Comparison of ENCODE assay signal across 1 cellular context in the genomic region with DNA sequence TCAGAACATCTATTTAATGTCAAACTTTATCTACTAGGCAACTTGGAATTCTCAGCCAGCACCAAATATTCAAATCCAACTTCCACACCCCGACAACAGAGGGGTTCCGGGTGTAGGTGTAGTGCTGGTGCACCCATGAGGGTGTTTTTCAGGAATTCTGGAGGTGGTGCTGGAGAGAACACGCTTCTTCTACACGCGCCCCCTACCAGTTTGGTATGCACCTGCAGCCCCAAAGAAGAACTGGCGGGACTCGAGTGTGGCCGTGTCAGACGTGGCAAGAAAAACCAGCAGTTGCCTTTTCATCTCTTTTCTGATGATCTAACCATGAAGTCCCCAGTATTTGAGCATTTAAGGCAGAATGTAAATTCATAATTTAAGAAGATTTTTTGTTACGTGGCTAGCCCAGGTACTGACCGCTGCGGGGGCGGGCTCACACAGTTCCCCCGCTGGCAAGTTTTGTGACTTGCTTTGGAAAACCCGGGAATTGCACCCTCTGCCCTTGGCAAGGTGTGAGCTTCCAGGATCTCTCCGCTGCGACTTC.
A peak's percentile ranks its signal among the peaks of the same experiment; 100 is the strongest.
TF ChIP-seq lines count a peak whose summit lies in the region.

No MANE protein-coding gene starts in this region.

TF ChIP-seq in HepG2, 621 proteins besides CTCF, POLR2A, EP300 and RAD21 (continued from another document and continues in another):
- TF ChIP-seq, protein P1, sequence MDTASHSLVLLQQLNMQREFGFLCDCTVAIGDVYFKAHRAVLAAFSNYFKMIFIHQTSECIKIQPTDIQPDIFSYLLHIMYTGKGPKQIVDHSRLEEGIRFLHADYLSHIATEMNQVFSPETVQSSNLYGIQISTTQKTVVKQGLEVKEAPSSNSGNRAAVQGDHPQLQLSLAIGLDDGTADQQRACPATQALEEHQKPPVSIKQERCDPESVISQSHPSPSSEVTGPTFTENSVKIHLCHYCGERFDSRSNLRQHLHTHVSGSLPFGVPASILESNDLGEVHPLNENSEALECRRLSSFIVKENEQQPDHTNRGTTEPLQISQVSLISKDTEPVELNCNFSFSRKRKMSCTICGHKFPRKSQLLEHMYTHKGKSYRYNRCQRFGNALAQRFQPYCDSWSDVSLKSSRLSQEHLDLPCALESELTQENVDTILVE (CRISPR knock-in tag; IDR thresholded peaks at IDR 0.05): no peak
- no peak for TF ChIP-seq FOSL2 (CRISPR knock-in tag; IDR thresholded peaks at IDR 0.05)
- TF ChIP-seq ZNF230 (CRISPR knock-in tag; IDR thresholded peaks at IDR 0.05): no peak
- no peak; the same call in 1 of the 2 replicates for TF ChIP-seq SATB2 (CRISPR knock-in tag; IDR thresholded peaks at IDR 0.05)
- TF ChIP-seq ZNF292 (CRISPR knock-in tag; IDR thresholded peaks at IDR 0.05; ENCODE audit: borderline replicate concordance, low read depth): no peak
- no peak for TF ChIP-seq MTA1 (CRISPR knock-in tag; IDR thresholded peaks at IDR 0.05; ENCODE audit: borderline replicate concordance)
- TF ChIP-seq ATF4 (CRISPR knock-in tag; IDR thresholded peaks at IDR 0.05): 0 out of 4 replicates have a peak, but pooled peaks of 1 of the 2 experiments have one; percentile 13
- no peak for TF ChIP-seq ZKSCAN5 (CRISPR knock-in tag; IDR thresholded peaks at IDR 0.05)
- TF ChIP-seq, protein P2, sequence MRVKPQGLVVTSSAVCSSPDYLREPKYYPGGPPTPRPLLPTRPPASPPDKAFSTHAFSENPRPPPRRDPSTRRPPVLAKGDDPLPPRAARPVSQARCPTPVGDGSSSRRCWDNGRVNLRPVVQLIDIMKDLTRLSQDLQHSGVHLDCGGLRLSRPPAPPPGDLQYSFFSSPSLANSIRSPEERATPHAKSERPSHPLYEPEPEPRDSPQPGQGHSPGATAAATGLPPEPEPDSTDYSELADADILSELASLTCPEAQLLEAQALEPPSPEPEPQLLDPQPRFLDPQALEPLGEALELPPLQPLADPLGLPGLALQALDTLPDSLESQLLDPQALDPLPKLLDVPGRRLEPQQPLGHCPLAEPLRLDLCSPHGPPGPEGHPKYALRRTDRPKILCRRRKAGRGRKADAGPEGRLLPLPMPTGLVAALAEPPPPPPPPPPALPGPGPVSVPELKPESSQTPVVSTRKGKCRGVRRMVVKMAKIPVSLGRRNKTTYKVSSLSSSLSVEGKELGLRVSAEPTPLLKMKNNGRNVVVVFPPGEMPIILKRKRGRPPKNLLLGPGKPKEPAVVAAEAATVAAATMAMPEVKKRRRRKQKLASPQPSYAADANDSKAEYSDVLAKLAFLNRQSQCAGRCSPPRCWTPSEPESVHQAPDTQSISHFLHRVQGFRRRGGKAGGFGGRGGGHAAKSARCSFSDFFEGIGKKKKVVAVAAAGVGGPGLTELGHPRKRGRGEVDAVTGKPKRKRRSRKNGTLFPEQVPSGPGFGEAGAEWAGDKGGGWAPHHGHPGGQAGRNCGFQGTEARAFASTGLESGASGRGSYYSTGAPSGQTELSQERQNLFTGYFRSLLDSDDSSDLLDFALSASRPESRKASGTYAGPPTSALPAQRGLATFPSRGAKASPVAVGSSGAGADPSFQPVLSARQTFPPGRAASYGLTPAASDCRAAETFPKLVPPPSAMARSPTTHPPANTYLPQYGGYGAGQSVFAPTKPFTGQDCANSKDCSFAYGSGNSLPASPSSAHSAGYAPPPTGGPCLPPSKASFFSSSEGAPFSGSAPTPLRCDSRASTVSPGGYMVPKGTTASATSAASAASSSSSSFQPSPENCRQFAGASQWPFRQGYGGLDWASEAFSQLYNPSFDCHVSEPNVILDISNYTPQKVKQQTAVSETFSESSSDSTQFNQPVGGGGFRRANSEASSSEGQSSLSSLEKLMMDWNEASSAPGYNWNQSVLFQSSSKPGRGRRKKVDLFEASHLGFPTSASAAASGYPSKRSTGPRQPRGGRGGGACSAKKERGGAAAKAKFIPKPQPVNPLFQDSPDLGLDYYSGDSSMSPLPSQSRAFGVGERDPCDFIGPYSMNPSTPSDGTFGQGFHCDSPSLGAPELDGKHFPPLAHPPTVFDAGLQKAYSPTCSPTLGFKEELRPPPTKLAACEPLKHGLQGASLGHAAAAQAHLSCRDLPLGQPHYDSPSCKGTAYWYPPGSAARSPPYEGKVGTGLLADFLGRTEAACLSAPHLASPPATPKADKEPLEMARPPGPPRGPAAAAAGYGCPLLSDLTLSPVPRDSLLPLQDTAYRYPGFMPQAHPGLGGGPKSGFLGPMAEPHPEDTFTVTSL (CRISPR knock-in tag; IDR thresholded peaks at IDR 0.05; ENCODE audit: borderline replicate concordance): no peak
- TF ChIP-seq KAT7 (CRISPR knock-in tag; IDR thresholded peaks at IDR 0.05; ENCODE audit: borderline replicate concordance): no peak
- TF ChIP-seq GATA4 (IDR thresholded peaks at IDR 0.05; ENCODE audit: borderline replicate concordance, low read depth): no peak
- 0 out of 2 replicates have a peak, but pooled peaks have one; percentile 53 for TF ChIP-seq ZSCAN30 (CRISPR knock-in tag; IDR thresholded peaks at IDR 0.05)
- no peak for TF ChIP-seq ZNF549 (CRISPR knock-in tag; IDR thresholded peaks at IDR 0.05)
- TF ChIP-seq RARA (CRISPR knock-in tag; IDR thresholded peaks at IDR 0.05): no peak
- TF ChIP-seq, protein P3, sequence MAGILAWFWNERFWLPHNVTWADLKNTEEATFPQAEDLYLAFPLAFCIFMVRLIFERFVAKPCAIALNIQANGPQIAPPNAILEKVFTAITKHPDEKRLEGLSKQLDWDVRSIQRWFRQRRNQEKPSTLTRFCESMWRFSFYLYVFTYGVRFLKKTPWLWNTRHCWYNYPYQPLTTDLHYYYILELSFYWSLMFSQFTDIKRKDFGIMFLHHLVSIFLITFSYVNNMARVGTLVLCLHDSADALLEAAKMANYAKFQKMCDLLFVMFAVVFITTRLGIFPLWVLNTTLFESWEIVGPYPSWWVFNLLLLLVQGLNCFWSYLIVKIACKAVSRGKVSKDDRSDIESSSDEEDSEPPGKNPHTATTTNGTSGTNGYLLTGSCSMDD (CRISPR knock-in tag; IDR thresholded peaks at IDR 0.05): no peak
- no peak for TF ChIP-seq MBNL3 (CRISPR knock-in tag; conservative IDR thresholded peaks at IDR 0.05)
- TF ChIP-seq HNRNPH1 (optimal IDR thresholded peaks at IDR 0.05; ENCODE audit: low read depth, low read length): no peak
- TF ChIP-seq ZSCAN20 (CRISPR knock-in tag; IDR thresholded peaks at IDR 0.05; ENCODE audit: borderline replicate concordance): no peak
- no peak for TF ChIP-seq ARHGAP35 (CRISPR knock-in tag; IDR thresholded peaks at IDR 0.05; ENCODE audit: borderline replicate concordance)
- no peak for TF ChIP-seq ZNF317 (CRISPR knock-in tag; IDR thresholded peaks at IDR 0.05)
- TF ChIP-seq, protein P4, sequence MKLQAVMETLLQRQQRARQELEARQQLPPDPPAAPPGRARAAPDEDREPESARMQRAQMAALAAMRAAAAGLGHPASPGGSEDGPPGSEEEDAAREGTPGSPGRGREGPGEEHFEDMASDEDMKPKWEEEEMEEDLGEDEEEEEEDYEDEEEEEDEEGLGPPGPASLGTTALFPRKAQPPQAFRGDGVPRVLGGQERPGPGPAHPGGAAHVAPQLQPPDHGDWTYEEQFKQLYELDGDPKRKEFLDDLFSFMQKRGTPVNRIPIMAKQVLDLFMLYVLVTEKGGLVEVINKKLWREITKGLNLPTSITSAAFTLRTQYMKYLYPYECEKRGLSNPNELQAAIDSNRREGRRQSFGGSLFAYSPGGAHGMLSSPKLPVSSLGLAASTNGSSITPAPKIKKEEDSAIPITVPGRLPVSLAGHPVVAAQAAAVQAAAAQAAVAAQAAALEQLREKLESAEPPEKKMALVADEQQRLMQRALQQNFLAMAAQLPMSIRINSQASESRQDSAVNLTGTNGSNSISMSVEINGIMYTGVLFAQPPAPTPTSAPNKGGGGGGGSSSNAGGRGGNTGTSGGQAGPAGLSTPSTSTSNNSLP (IDR thresholded peaks at IDR 0.05; ENCODE audit: low read depth, low read length): 0 out of 2 replicates have a peak, but pooled peaks have one; percentile 29
- TF ChIP-seq ZNF44 (CRISPR knock-in tag; IDR thresholded peaks at IDR 0.05): no peak
- TF ChIP-seq ZNF614 (CRISPR knock-in tag; IDR thresholded peaks at IDR 0.05; ENCODE audit: borderline replicate concordance): peak; percentile 34; the same call in 1 of the 2 replicates
- TF ChIP-seq NFIC (IDR thresholded peaks at IDR 0.05; ENCODE audit: low read length): no peak
- no peak for TF ChIP-seq ZNF225 (CRISPR knock-in tag; IDR thresholded peaks at IDR 0.05)
- TF ChIP-seq TARDBP (CRISPR knock-in tag; IDR thresholded peaks at IDR 0.05): no peak
- TF ChIP-seq ZMAT3 (CRISPR knock-in tag; conservative IDR thresholded peaks at IDR 0.05): no peak
- peak; percentile 60 for TF ChIP-seq ZNF501 (CRISPR knock-in tag; IDR thresholded peaks at IDR 0.05)
- no peak for TF ChIP-seq RFX3 (CRISPR knock-in tag; IDR thresholded peaks at IDR 0.05)
- no peak for TF ChIP-seq ZNF782 (CRISPR knock-in tag; IDR thresholded peaks at IDR 0.05; ENCODE audit: borderline replicate concordance)
- no peak for TF ChIP-seq ZNF768 (CRISPR knock-in tag; IDR thresholded peaks at IDR 0.05)
- 0 out of 2 replicates have a peak, but pooled peaks have one; percentile 40 for TF ChIP-seq HINFP (CRISPR knock-in tag; IDR thresholded peaks at IDR 0.05; ENCODE audit: low read depth)
- TF ChIP-seq FOXO1 (CRISPR knock-in tag; IDR thresholded peaks at IDR 0.05): 0 out of 2 replicates have a peak, but pooled peaks have one; percentile 13
- 0 out of 2 replicates have a peak, but pooled peaks have one; percentile 8 for TF ChIP-seq HBP1 (CRISPR knock-in tag; IDR thresholded peaks at IDR 0.05; ENCODE audit: low read depth)
- TF ChIP-seq SP5 (CRISPR knock-in tag; IDR thresholded peaks at IDR 0.05; ENCODE audit: borderline replicate concordance, low read depth): no peak
- no peak for TF ChIP-seq ZNF431 (CRISPR knock-in tag; IDR thresholded peaks at IDR 0.05; ENCODE audit: borderline replicate concordance, low read depth)
- peak; percentile 24; the same call in 1 of the 2 replicates for TF ChIP-seq ZNF343 (CRISPR knock-in tag; IDR thresholded peaks at IDR 0.05)
- no peak for TF ChIP-seq ZNF792 (CRISPR knock-in tag; IDR thresholded peaks at IDR 0.05)
- TF ChIP-seq ZNF572 (CRISPR knock-in tag; IDR thresholded peaks at IDR 0.05): no peak
- no peak for TF ChIP-seq SYNCRIP (IDR thresholded peaks at IDR 0.05; ENCODE audit: insufficient read depth, low read depth, low read length)
- no peak for TF ChIP-seq JUNB (CRISPR knock-in tag; IDR thresholded peaks at IDR 0.05; ENCODE audit: borderline replicate concordance)
- TF ChIP-seq, protein P5, sequence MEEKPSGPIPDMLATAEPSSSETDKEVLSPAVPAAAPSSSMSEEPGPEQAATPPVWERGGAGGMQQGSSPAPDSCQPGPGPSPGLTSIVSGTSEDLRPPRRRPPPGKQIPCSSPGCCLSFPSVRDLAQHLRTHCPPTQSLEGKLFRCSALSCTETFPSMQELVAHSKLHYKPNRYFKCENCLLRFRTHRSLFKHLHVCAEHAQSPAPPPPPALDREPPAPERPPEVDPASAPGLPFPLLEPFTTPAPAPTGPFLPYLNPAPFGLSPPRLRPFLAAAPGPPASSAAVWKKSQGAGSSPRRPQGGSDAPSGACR (CRISPR knock-in tag; IDR thresholded peaks at IDR 0.05): no peak
- 0 out of 2 replicates have a peak, but pooled peaks have one; percentile 63 for TF ChIP-seq ZNF276 (CRISPR knock-in tag; IDR thresholded peaks at IDR 0.05; ENCODE audit: low read depth)
- no peak for TF ChIP-seq ZBTB42 (CRISPR knock-in tag; IDR thresholded peaks at IDR 0.05)
- TF ChIP-seq, protein P6, sequence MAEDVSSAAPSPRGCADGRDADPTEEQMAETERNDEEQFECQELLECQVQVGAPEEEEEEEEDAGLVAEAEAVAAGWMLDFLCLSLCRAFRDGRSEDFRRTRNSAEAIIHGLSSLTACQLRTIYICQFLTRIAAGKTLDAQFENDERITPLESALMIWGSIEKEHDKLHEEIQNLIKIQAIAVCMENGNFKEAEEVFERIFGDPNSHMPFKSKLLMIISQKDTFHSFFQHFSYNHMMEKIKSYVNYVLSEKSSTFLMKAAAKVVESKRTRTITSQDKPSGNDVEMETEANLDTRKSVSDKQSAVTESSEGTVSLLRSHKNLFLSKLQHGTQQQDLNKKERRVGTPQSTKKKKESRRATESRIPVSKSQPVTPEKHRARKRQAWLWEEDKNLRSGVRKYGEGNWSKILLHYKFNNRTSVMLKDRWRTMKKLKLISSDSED (CRISPR knock-in tag; IDR thresholded peaks at IDR 0.05): no peak
- no peak for TF ChIP-seq ZNF816 (CRISPR knock-in tag; IDR thresholded peaks at IDR 0.05; ENCODE audit: borderline replicate concordance)
- TF ChIP-seq GLI4 (CRISPR knock-in tag; IDR thresholded peaks at IDR 0.05; ENCODE audit: borderline replicate concordance): no peak
